In the genomic region with DNA sequence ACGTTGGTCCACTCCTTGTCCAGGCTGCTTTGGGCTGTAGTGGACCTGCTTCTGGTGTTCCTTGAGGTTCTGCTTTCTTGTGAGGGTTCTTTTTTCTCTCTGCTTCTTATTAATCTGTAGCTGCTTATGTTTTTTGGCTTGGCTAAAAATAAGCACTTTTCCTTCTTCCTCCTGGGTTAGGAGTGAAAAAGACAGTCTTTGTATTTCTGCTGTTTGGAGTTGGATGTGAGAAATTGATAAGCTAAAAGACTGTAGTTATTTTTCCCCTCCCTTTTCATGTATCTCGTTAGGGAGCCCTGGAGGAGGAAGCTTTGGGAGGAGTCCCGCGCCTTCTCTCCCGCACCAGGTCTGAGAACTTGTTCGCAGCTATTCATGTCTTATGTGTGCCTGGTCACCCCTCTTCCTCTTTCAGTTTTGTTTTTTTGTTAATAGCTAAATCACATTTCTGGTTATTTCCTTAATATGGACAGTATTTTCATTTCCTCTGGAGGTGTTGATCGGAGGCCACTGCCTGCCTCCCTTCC, we compare ENCODE assay signal across 10 cellular contexts.
DNase-seq lines count a peak whose midpoint lies in the region; ATAC-seq and TF ChIP-seq lines count a peak whose summit lies in the region.
"Had no signal": no experiment of that assay in that cellular context is flagged by ENCODE, and none has a peak within 500 bp of the region (broad histone marks: within the 10 kb centered on the region; RNA-seq: fewer than 3 reads in every experiment).

No MANE protein-coding gene starts in this region.

- BruUV-seq in Calu3 (replicated peaks; lab: Mats Ljungman, UMichigan), result no TSS peak

- TF ChIP-seq CTCF in heart left ventricle (IDR thresholded peaks at IDR 0.05) (no peak), NB4 (IDR thresholded peaks at IDR 0.05; ENCODE audit: low read depth, low read length) (no peak), endothelial cell (IDR thresholded peaks at IDR 0.05; ENCODE audit: unreplicated experiment) (no peak), upper lobe of left lung (IDR thresholded peaks at IDR 0.05) (no peak), Calu3 (IDR thresholded peaks at IDR 0.05; ENCODE audit: unreplicated experiment) (no peak), hepatocyte (IDR thresholded peaks at IDR 0.05; ENCODE audit: poor library complexity) (no peak)

- H3K27ac ChIP-seq in heart left ventricle (peak overlapping the region in 7 of 12 donors; percentile 0 to 85 (median 24)), upper lobe of left lung (peak overlapping the region; percentile 20 to 53 (median 45)), hepatocyte (no peak overlapping the region)

- peak overlapping the region in 4 of 12 donors; percentile 2 to 8 (median 6) for H3K4me3 ChIP-seq in heart left ventricle
- no peak overlapping the region for H3K4me3 ChIP-seq in NB4 (ENCODE audit: low read depth, low read length)
- peak overlapping the region in 1 of 4 donors; percentile 6 for H3K4me3 ChIP-seq in upper lobe of left lung
- no peak overlapping the region for H3K4me3 ChIP-seq in hepatocyte
- H3K4me3 ChIP-seq: skin epidermis had no signal

- no peak overlapping the region for H3K4me2 ChIP-seq in hepatocyte
- H3K4me2 ChIP-seq: SK-N-SH had no signal

- peaks cover 3 to 85% (median 59%) of the 10 kb centered on the region in 12 donors for H3K4me1 ChIP-seq in heart left ventricle
- H3K4me1 ChIP-seq in upper lobe of left lung, result peaks cover 27 to 59% (median 32%) of the 10 kb centered on the region in 4 donors
- no peaks in the 10 kb centered on the region for H3K4me1 ChIP-seq in hepatocyte (ENCODE audit: insufficient read depth)

- no peaks in the 10 kb centered on the region for H3K36me3 Mint-ChIP-seq in endothelial cell (ENCODE audit: low read depth, unreplicated experiment)
- H3K36me3 Mint-ChIP-seq in Calu3 (ENCODE audit: insufficient read depth, unreplicated experiment), result no peaks in the 10 kb centered on the region

- DNase-seq in heart left ventricle (no peak), cardiac septum (ENCODE audit: low spot score) (no peak), NB4 (ENCODE audit: low read depth) (peak; percentile 59), endothelial cell (ENCODE audit: low spot score) (no peak), upper lobe of left lung (peak in 1 of 2 donors; percentile 48), Calu3 (no peak), SW 1271 (lab: John Stamatoyannopoulos, UW) (no peak), hepatocyte (ENCODE audit: low spot score) (no peak)

- H3K27ac Mint-ChIP-seq in endothelial cell (ENCODE audit: unreplicated experiment) (peak overlapping the region; percentile 65), Calu3 (ENCODE audit: unreplicated experiment) (no peak overlapping the region)

- intact Hi-C loops in heart left ventricle (cut with DNase I), result loop anchor here in 1 of 10 donors (5.0 kb wide), 1 partner anchor 79 kb away; the partner anchor contains the start of gene GALNT2
- intact Hi-C loops in cardiac septum (cut with DNase I), result no loop called here
- intact Hi-C loops in Calu3 (cut with micrococcal nuclease; ENCODE audit: unreplicated experiment), result no loop called here

- no peaks in the 10 kb centered on the region for H3K9me3 ChIP-seq in heart left ventricle
- H3K9me3 ChIP-seq in upper lobe of left lung, result no peaks in the 10 kb centered on the region
- no peaks in the 10 kb centered on the region for H3K9me3 ChIP-seq in hepatocyte (ENCODE audit: low read depth)
- H3K9me3 ChIP-seq: SK-N-SH had no signal

- H3K27me3 ChIP-seq in heart left ventricle (no peaks in the 10 kb centered on the region), upper lobe of left lung (no peaks in the 10 kb centered on the region), hepatocyte (no peaks in the 10 kb centered on the region)

- H2AFZ ChIP-seq in hepatocyte, result no peak overlapping the region

- H3K36me3 ChIP-seq in heart left ventricle (no peaks in the 10 kb centered on the region), upper lobe of left lung (no peaks in the 10 kb centered on the region), hepatocyte (replicated peaks; ENCODE audit: insufficient read depth, low read depth) (no peaks in the 10 kb centered on the region)

- ATAC-seq in heart left ventricle (peak in 1 of 4 donors; percentile 27), upper lobe of left lung (ENCODE audit: low FRiP score in 2 of 2) (peak in 1 of 2 donors; percentile 47)

- no peak overlapping the region for H3K4me3 Mint-ChIP-seq in endothelial cell (ENCODE audit: unreplicated experiment)
- H3K4me3 Mint-ChIP-seq in Calu3 (ENCODE audit: low read depth, unreplicated experiment), result no peak overlapping the region

- TF ChIP-seq POLR2A in heart left ventricle (IDR thresholded peaks at IDR 0.05) (no peak), NB4 (IDR thresholded peaks at IDR 0.05; ENCODE audit: extremely low read depth, insufficient read length) (no peak), upper lobe of left lung (IDR thresholded peaks at IDR 0.05) (peak in 1 of 4 donors; percentile 34)

- H3K9me3 Mint-ChIP-seq in endothelial cell (ENCODE audit: unreplicated experiment) (no peaks in the 10 kb centered on the region), Calu3 (ENCODE audit: low read depth, unreplicated experiment) (no peaks in the 10 kb centered on the region)

- peaks cover 2% of the 10 kb centered on the region for H3K27me3 Mint-ChIP-seq in endothelial cell (ENCODE audit: unreplicated experiment)
- no peaks in the 10 kb centered on the region for H3K27me3 Mint-ChIP-seq in Calu3 (ENCODE audit: unreplicated experiment)

- H3K9me2 ChIP-seq in hepatocyte (replicated peaks; ENCODE audit: insufficient read depth), result no peaks in the 10 kb centered on the region
- H3K9me2 ChIP-seq: SK-N-SH had no signal

- CTCF ChIA-PET in Calu3 (lab: Charles Lee), result interaction anchor here (0.6 kb wide), 1 partner anchor 257 kb away, joined by 3 read pairs; no protein-coding TSS in a partner anchor

- H3K4me1 Mint-ChIP-seq in endothelial cell (ENCODE audit: unreplicated experiment) (peaks cover 36% of the 10 kb centered on the region), Calu3 (ENCODE audit: low read depth, unreplicated experiment) (peaks cover 32% of the 10 kb centered on the region)

- peaks cover 31% of the 10 kb centered on the region for H4K20me1 ChIP-seq in hepatocyte (ENCODE audit: insufficient read depth, poor library complexity, severe bottlenecking)

- peaks cover 96% of the 10 kb centered on the region for H3K79me2 ChIP-seq in hepatocyte

- 42 to 61% (median 53%) methylated on average over 7 of the region's 7 CpGs for WGBS in heart left ventricle, 4 donors
- WGBS in upper lobe of left lung, 2 donors, result 55 to 64% methylated on average over 7 of the region's 7 CpGs
- 92% methylated on average over 7 of the region's 7 CpGs for WGBS in hepatocyte (ENCODE audit: low lambda C conversion rate, missing lambda C conversion rate)

- no peak for TF ChIP-seq EP300 in upper lobe of left lung (IDR thresholded peaks at IDR 0.05)
